Comparison of ENCODE assay signal across 8 cellular contexts in genomic region chr5:112161392-112161748, GRCh38.
A peak's percentile ranks its signal among the peaks of the same experiment; 100 is the strongest.
DNase-seq lines count a peak whose midpoint lies in the region; ATAC-seq, FAIRE-seq and TF ChIP-seq lines count a peak whose summit lies in the region.

No MANE protein-coding gene starts in this region.

- H3K36me3 ChIP-seq in ascending aorta = peaks cover 15 to 34% of the 10 kb centered on the region in 2 donors
- peaks cover 0 to 32% (median 12%) of the 10 kb centered on the region in 4 donors for H3K36me3 ChIP-seq in right lobe of liver

- peak overlapping the region; percentile 96 for H3K4me3 Mint-ChIP-seq in activated T-cell treated with anti-CD3 and anti-CD28 coated beads, Interleukin-2, amount 50 U/mL, for 4 hours
- H3K4me3 Mint-ChIP-seq in type B pancreatic cell = peak overlapping the region; percentile 95

- no peak for FAIRE-seq in frontal cortex (lab: Jason Lieb, UNC)

- intact Hi-C loops in ascending aorta (cut with DNase I) (loop anchor here (5.0 to 10.0 kb wide), 3 partner anchors 593 to 1351 kb away; partner anchors contain the start of genes DCP2 and YTHDC2), right lobe of liver (cut with DNase I) (no loop called here)

- no peak for DNase-seq in activated T-cell treated with anti-CD3 and anti-CD28 coated beads, Interleukin-2, amount 50 U/mL, for 4 hours
- no peak for DNase-seq in activated T-cell treated with anti-CD3 and anti-CD28 coated beads, Interleukin-2, amount 50 U/mL, for 1 hour
- DNase-seq in ascending aorta (ENCODE audit: low spot score in 2 of 2) = no peak
- no peak for DNase-seq in right lobe of liver
- no peak for DNase-seq in type B pancreatic cell (ENCODE audit: extremely low spot score, unreplicated experiment)
- no peak for DNase-seq in frontal cortex (ENCODE audit: low spot score in 2 of 2)
- DNase-seq in activated CD4-positive, alpha-beta T cell treated with anti-CD3 and anti-CD28 coated beads, Interleukin-2, amount 50 U/mL, for 4 hours = no peak
- no peak for DNase-seq in UCSD-AML1 (lab: John Stamatoyannopoulos, UW; ENCODE audit: unreplicated experiment)

- peaks cover 33% of the 10 kb centered on the region for H3K36me3 Mint-ChIP-seq in activated T-cell treated with anti-CD3 and anti-CD28 coated beads, Interleukin-2, amount 50 U/mL, for 4 hours (ENCODE audit: insufficient read depth)
- peaks cover 25% of the 10 kb centered on the region for H3K36me3 Mint-ChIP-seq in type B pancreatic cell

- H3K27ac ChIP-seq in ascending aorta = peak overlapping the region; percentile 64 to 77
- peak overlapping the region; percentile 82 to 84 (median 83) for H3K27ac ChIP-seq in right lobe of liver

- H3K4me3 ChIP-seq in ascending aorta (peak overlapping the region; percentile 69 to 78), right lobe of liver (peak overlapping the region; percentile 75 to 99 (median 81))

- TF ChIP-seq CTCF in ascending aorta (IDR thresholded peaks at IDR 0.05) = no peak
- no peak for TF ChIP-seq CTCF in right lobe of liver (IDR thresholded peaks at IDR 0.05)
- TF ChIP-seq CTCF in type B pancreatic cell (conservative IDR thresholded peaks at IDR 0.05) = no peak

- peak overlapping the region; percentile 84 for H3K27ac Mint-ChIP-seq in type B pancreatic cell

- no peak for TF ChIP-seq POLR2A in right lobe of liver (IDR thresholded peaks at IDR 0.05)

- no peaks in the 10 kb centered on the region for H3K9me3 Mint-ChIP-seq in activated T-cell treated with anti-CD3 and anti-CD28 coated beads, Interleukin-2, amount 50 U/mL, for 4 hours
- H3K9me3 Mint-ChIP-seq in type B pancreatic cell = peaks cover 6% of the 10 kb centered on the region

- H3K4me1 ChIP-seq in ascending aorta (peaks cover 4 to 14% of the 10 kb centered on the region in 2 donors), right lobe of liver (peaks cover 0 to 10% (median 4%) of the 10 kb centered on the region in 4 donors)

- H3K9me3 ChIP-seq in ascending aorta (no peaks in the 10 kb centered on the region), right lobe of liver (no peaks in the 10 kb centered on the region)

- ATAC-seq in activated T-cell treated with anti-CD3 and anti-CD28 coated beads, Interleukin-2, amount 50 U/mL, for 4 hours = no peak
- no peak for ATAC-seq in right lobe of liver

- H3K27me3 ChIP-seq in ascending aorta (no peaks in the 10 kb centered on the region), right lobe of liver (no peaks in the 10 kb centered on the region)

- no peaks in the 10 kb centered on the region for H3K27me3 Mint-ChIP-seq in activated T-cell treated with anti-CD3 and anti-CD28 coated beads, Interleukin-2, amount 50 U/mL, for 4 hours (ENCODE audit: low read depth)
- H3K27me3 Mint-ChIP-seq in type B pancreatic cell = peaks cover 11% of the 10 kb centered on the region

- peaks cover 33% of the 10 kb centered on the region for H3K4me1 Mint-ChIP-seq in activated T-cell treated with anti-CD3 and anti-CD28 coated beads, Interleukin-2, amount 50 U/mL, for 4 hours (ENCODE audit: low read depth)
- H3K4me1 Mint-ChIP-seq in type B pancreatic cell (ENCODE audit: unreplicated experiment) = peaks cover 20% of the 10 kb centered on the region

- WGBS in right lobe of liver (ENCODE audit: insufficient coverage, low coverage, low lambda C conversion rate, missing lambda C conversion rate) = under 1% methylated on average over 8 of the region's 8 CpGs
